8 cellular contexts compared by ENCODE assay signal in genomic region chr2:219542931-219543595, GRCh38. TPM values are rescaled to one million over a fixed set of nuclear protein-coding genes. Genes with fewer than 3 reads are reported as not detected.
A peak's percentile ranks its signal among the peaks of the same experiment; 100 is the strongest.
DNase-seq lines count a peak whose midpoint lies in the region; ATAC-seq and TF ChIP-seq lines count a peak whose summit lies in the region.

No MANE protein-coding gene starts in this region.

- no TSS peak for BruUV-seq in Calu3 (replicated peaks; lab: Mats Ljungman, UMichigan)

- H3K4me3 ChIP-seq in SK-N-SH (ENCODE audit: low read depth in 2 of 2, low read length in 1 of 2) (peak overlapping the region; percentile 62 to 86), esophagus muscularis mucosa (peak overlapping the region; percentile 67 to 83 (median 77))

- H3K27ac ChIP-seq in SK-N-SH (ENCODE audit: low read depth in 2 of 2, low read length in 1 of 2) (peak overlapping the region; percentile 62 to 77), esophagus muscularis mucosa (replicated peaks in 1 of 4) (peak overlapping the region; percentile 93 to 95 (median 94))

- H3K36me3 ChIP-seq in SK-N-SH (replicated peaks in 1 of 2; ENCODE audit: control insufficient read depth in 1 of 2, insufficient read depth in 2 of 2, low read length in 1 of 2) (peaks cover 9 to 30% of the 10 kb centered on the region in 2 experiments), esophagus muscularis mucosa (peaks cover 13 to 43% (median 32%) of the 10 kb centered on the region in 4 donors)

- H3K27me3 Mint-ChIP-seq in Calu3 (ENCODE audit: unreplicated experiment) (peaks cover 30% of the 10 kb centered on the region), nephron (ENCODE audit: low read depth) (peaks cover 16% of the 10 kb centered on the region)

- H3K4me2 ChIP-seq in SK-N-SH, result peak overlapping the region; percentile 97

- H3K36me3 Mint-ChIP-seq in Calu3 (ENCODE audit: insufficient read depth, unreplicated experiment) (peaks cover 58% of the 10 kb centered on the region), nephron (ENCODE audit: low read depth) (peaks cover 18% of the 10 kb centered on the region)

- H2AFZ ChIP-seq in SK-N-SH (ENCODE audit: low read depth), result peak overlapping the region; percentile 78

- H3K4me1 Mint-ChIP-seq in Calu3 (ENCODE audit: low read depth, unreplicated experiment), result peaks cover 20% of the 10 kb centered on the region
- peaks cover 43% of the 10 kb centered on the region for H3K4me1 Mint-ChIP-seq in nephron

- H3K27ac Mint-ChIP-seq in Calu3 (ENCODE audit: unreplicated experiment), result peak overlapping the region; percentile 97
- peak overlapping the region in 2 of 3 experiments; percentile 46 to 56 for H3K27ac Mint-ChIP-seq in nephron

- DNase-seq in Calu3 (peak; percentile 69), SK-N-SH (peak; percentile 71), esophagus muscularis mucosa (ENCODE audit: extremely low spot score) (no peak), MV-4-11 (lab: John Stamatoyannopoulos, UW) (no peak), SK-N-DZ (ENCODE audit: low spot score) (no peak)

- H3K27me3 ChIP-seq in SK-N-SH (ENCODE audit: insufficient read depth), result no peaks in the 10 kb centered on the region
- H3K27me3 ChIP-seq in esophagus muscularis mucosa, result peaks cover 0 to 4% (median 0%) of the 10 kb centered on the region in 4 donors

- H3K4me1 ChIP-seq in SK-N-SH (ENCODE audit: control insufficient read depth in 1 of 2, insufficient read depth in 2 of 2, low read depth in 1 of 2, low read length in 1 of 2) (peaks cover 7 to 32% of the 10 kb centered on the region in 2 experiments; a peak in 2 of 4 replicates), esophagus muscularis mucosa (peaks cover 32 to 53% (median 48%) of the 10 kb centered on the region in 4 donors)

- intact Hi-C loops in Calu3 (cut with micrococcal nuclease; ENCODE audit: unreplicated experiment) (loop anchor here (2.0 to 5.0 kb wide), 2 partner anchors 54 to 99 kb away; partner anchors contain the start of gene STK11IP), esophagus muscularis mucosa (cut with DNase I) (loop anchor here (2.0 to 5.0 kb wide), 3 partner anchors 54 to 144 kb away; partner anchors contain the start of gene STK11IP)

- peak; percentile 40 for ATAC-seq in GM19035 (IDR thresholded peaks at IDR 0.05; ENCODE audit: unreplicated experiment)
- peak; percentile 22 for ATAC-seq in HG03108 (IDR thresholded peaks at IDR 0.05; ENCODE audit: unreplicated experiment)

- no peak for TF ChIP-seq POLR2A in esophagus muscularis mucosa (IDR thresholded peaks at IDR 0.05; ENCODE audit: low read depth)

- H3F3A ChIP-seq in SK-N-SH (replicated peaks; ENCODE audit: insufficient read depth), result peaks cover 6% of the 10 kb centered on the region

- H3K79me2 ChIP-seq in SK-N-SH (ENCODE audit: insufficient read depth), result peaks cover 13% of the 10 kb centered on the region

- H3K9me2 ChIP-seq in SK-N-SH, result no peaks in the 10 kb centered on the region

- TF ChIP-seq CTCF in Calu3 (IDR thresholded peaks at IDR 0.05; ENCODE audit: unreplicated experiment) (no peak), SK-N-SH (IDR thresholded peaks at IDR 0.05) (no peak), esophagus muscularis mucosa (IDR thresholded peaks at IDR 0.05) (no peak), nephron (IDR thresholded peaks at IDR 0.05; ENCODE audit: unreplicated experiment in 3 of 3) (no peak)

- H3K9me3 Mint-ChIP-seq in Calu3 (ENCODE audit: low read depth, unreplicated experiment) (no peaks in the 10 kb centered on the region), nephron (no peaks in the 10 kb centered on the region)

- no peaks in the 10 kb centered on the region for H3K9me3 ChIP-seq in SK-N-SH
- no peaks in the 10 kb centered on the region for H3K9me3 ChIP-seq in esophagus muscularis mucosa

- TF ChIP-seq RAD21 in SK-N-SH (IDR thresholded peaks at IDR 0.05; ENCODE audit: low read length), result no peak

- H3K9ac ChIP-seq in SK-N-SH, result peak overlapping the region; percentile 75

- no peak for TF ChIP-seq EP300 in SK-N-SH (IDR thresholded peaks at IDR 0.05; ENCODE audit: borderline replicate concordance in 1 of 2, low read depth in 1 of 2, low read length in 1 of 2)
- no peak for TF ChIP-seq EP300 in esophagus muscularis mucosa (IDR thresholded peaks at IDR 0.05)

- H4K20me1 ChIP-seq in SK-N-SH (ENCODE audit: insufficient read depth), result peaks cover 20% of the 10 kb centered on the region

- POLR2A ChIA-PET in SK-N-SH (lab: Yijun Ruan, JAX), result interaction anchor here (1.0 to 1.9 kb wide), 6 partner anchors 10 to 55 kb away, joined by 3 to 14 read pairs (median 9); partner anchors contain the start of genes GMPPA, INHA, OBSL1 and STK11IP

- H3K4me3 Mint-ChIP-seq in Calu3 (ENCODE audit: low read depth, unreplicated experiment) (peak overlapping the region; percentile 91), nephron (peak overlapping the region; percentile 87 to 90 (median 89))

- WGBS in SK-N-SH (ENCODE audit: low lambda C conversion rate), result 0% methylated on average over 19 of the region's 66 CpGs
- whole genome bisulfite sequencing in esophagus muscularis mucosa, result 2% methylated on average over 20 of the region's 66 CpGs

- CTCF ChIA-PET in Calu3 (lab: Charles Lee), result interaction anchor here (0.8 to 1.8 kb wide), 5 partner anchors 9 to 146 kb away, joined by 3 to 8 read pairs (median 3); a partner anchor contains a TSS
- CTCF ChIA-PET in SK-N-SH (lab: Yijun Ruan, JAX), result interaction anchor here (0.6 to 62.1 kb wide), 22 partner anchors 15 to 265 kb away, joined by 3 to 2824 read pairs (median 9); partner anchors contain the start of genes ASIC4, GMPPA and STK11IP

TF ChIP-seq in SK-N-SH, 30 proteins besides CTCF, POLR2A, EP300 and RAD21:
- TF ChIP-seq FOXJ3 (CRISPR knock-in tag; IDR thresholded peaks at IDR 0.05) (no peak), MAX (IDR thresholded peaks at IDR 0.05; ENCODE audit: low read depth) (peak; percentile 16; the same call in 1 of the 2 replicates), GABPA (IDR thresholded peaks at IDR 0.05; ENCODE audit: low read depth) (peak; percentile 71), SMC3 (IDR thresholded peaks at IDR 0.05; ENCODE audit: low read depth, low read length) (no peak), YY1 (IDR thresholded peaks at IDR 0.05; ENCODE audit: low read depth) (0 out of 2 replicates have a peak, but pooled peaks have one; percentile 16)

RNA-seq across cellular contexts. Expression of gene CHPF, which starts 0.5 kb away (rescaled TPM):
- total RNA-seq in Calu3 (2022) (139 and 141 TPM in 2 replicates), esophagus muscularis mucosa (10 to 100 TPM; 44.4 to 67.8 (median 58.4) TPM)
- 119 and 141 TPM in 2 replicates for polyA plus RNA-seq in SK-N-SH (2012; rRNA removed)
- polyA plus RNA-seq in SK-N-SH (2012; cell fraction: cytosol; rRNA removed), result 65.6 and 129 TPM in 2 replicates
- 113 and 151 TPM in 2 replicates for polyA plus RNA-seq in SK-N-SH (2012; cell fraction: nucleus; rRNA removed)
- 32.0 and 36.6 TPM in 2 replicates for polyA plus RNA-seq in SK-N-DZ (2014; cell fraction: cytosol; rRNA removed)
- 23.0 and 30.2 TPM in 2 replicates for polyA plus RNA-seq in SK-N-DZ (2014; cell fraction: nucleus; rRNA removed)

RNA-seq across cellular contexts. Expression of gene TMEM198, which starts 0.8 kb away (rescaled TPM):
- total RNA-seq in Calu3 (2022) (5.2 and 5.9 TPM in 2 replicates), esophagus muscularis mucosa (1 to 10 TPM; 3.7 to 4.7 (median 4.2) TPM)
- 4.7 and 7.0 TPM in 2 replicates for polyA plus RNA-seq in SK-N-SH (2012; rRNA removed)
- 1.0 and 1.7 TPM in 2 replicates for polyA plus RNA-seq in SK-N-SH (2012; cell fraction: cytosol; rRNA removed)
- 43.9 and 63.2 TPM in 2 replicates for polyA plus RNA-seq in SK-N-SH (2012; cell fraction: nucleus; rRNA removed)
- 29.0 and 33.6 TPM in 2 replicates for polyA plus RNA-seq in SK-N-DZ (2014; cell fraction: cytosol; rRNA removed)
- 28.0 and 28.4 TPM in 2 replicates for polyA plus RNA-seq in SK-N-DZ (2014; cell fraction: nucleus; rRNA removed)

RNA-seq across cellular contexts. Expression of gene OBSL1, which starts 28.3 kb away (rescaled TPM):
- total RNA-seq in Calu3 (2022), result 65.9 and 76.5 TPM in 2 replicates
- 70.9 and 93.0 TPM in 2 replicates for polyA plus RNA-seq in SK-N-SH (2012; rRNA removed)
- polyA plus RNA-seq in SK-N-SH (2012; cell fraction: cytosol; rRNA removed), result 27.1 and 45.0 TPM in 2 replicates
- polyA plus RNA-seq in SK-N-SH (2012; cell fraction: nucleus; rRNA removed), result 274 and 319 TPM in 2 replicates
- 100 to 1,000 TPM in 2 of 4 donors, 10 to 100 TPM in 2; 51.9 to 123 (median 99.2) TPM for total RNA-seq in esophagus muscularis mucosa
- 57.4 and 69.0 TPM in 2 replicates for polyA plus RNA-seq in SK-N-DZ (2014; cell fraction: cytosol; rRNA removed)
- 221 and 243 TPM in 2 replicates for polyA plus RNA-seq in SK-N-DZ (2014; cell fraction: nucleus; rRNA removed)

RNA-seq across cellular contexts. Expression of gene ASIC4, which starts 28.8 kb away (rescaled TPM):
- total RNA-seq in Calu3 (2022) (0.17 TPM in 1 of 2 replicates, not detected in the other), esophagus muscularis mucosa (not detected)
- 0.05 and 0.10 TPM in 2 replicates for polyA plus RNA-seq in SK-N-SH (2012; rRNA removed)
- polyA plus RNA-seq in SK-N-SH (2012; cell fraction: cytosol; rRNA removed), result 0.04 and 0.30 TPM in 2 replicates
- 0.79 and 1.00 TPM in 2 replicates for polyA plus RNA-seq in SK-N-SH (2012; cell fraction: nucleus; rRNA removed)
- 1.8 and 2.4 TPM in 2 replicates for polyA plus RNA-seq in SK-N-DZ (2014; cell fraction: cytosol; rRNA removed)
- polyA plus RNA-seq in SK-N-DZ (2014; cell fraction: nucleus; rRNA removed), result 4.6 and 8.0 TPM in 2 replicates

RNA-seq across cellular contexts. Expression of gene INHA, which starts 29.0 kb away (rescaled TPM):
- total RNA-seq in Calu3 (2022) (0.80 and 0.83 TPM in 2 replicates), esophagus muscularis mucosa (under 1 TPM in 2 of 4 donors, not detected in 2; 0.45 to 0.75 TPM)
- polyA plus RNA-seq in SK-N-SH (2012; rRNA removed), result 1.2 and 1.6 TPM in 2 replicates
- polyA plus RNA-seq in SK-N-SH (2012; cell fraction: cytosol; rRNA removed), result 0.10 and 0.22 TPM in 2 replicates
- polyA plus RNA-seq in SK-N-SH (2012; cell fraction: nucleus; rRNA removed), result 13.8 and 15.1 TPM in 2 replicates
- polyA plus RNA-seq in SK-N-DZ (2014; cell fraction: cytosol; rRNA removed), result 1.8 and 3.3 TPM in 2 replicates
- polyA plus RNA-seq in SK-N-DZ (2014; cell fraction: nucleus; rRNA removed), result 3.4 and 4.6 TPM in 2 replicates

Comparison
In these comparisons a context has a peak if more than half of its experiments do, and no peak if none do; other contexts are left out.
1. DNase-seq: peak in Calu3 (single experiment) and SK-N-SH (single experiment); none in esophagus muscularis mucosa (single experiment), MV-4-11 (single experiment) and SK-N-DZ (single experiment).